In the genomic region with DNA sequence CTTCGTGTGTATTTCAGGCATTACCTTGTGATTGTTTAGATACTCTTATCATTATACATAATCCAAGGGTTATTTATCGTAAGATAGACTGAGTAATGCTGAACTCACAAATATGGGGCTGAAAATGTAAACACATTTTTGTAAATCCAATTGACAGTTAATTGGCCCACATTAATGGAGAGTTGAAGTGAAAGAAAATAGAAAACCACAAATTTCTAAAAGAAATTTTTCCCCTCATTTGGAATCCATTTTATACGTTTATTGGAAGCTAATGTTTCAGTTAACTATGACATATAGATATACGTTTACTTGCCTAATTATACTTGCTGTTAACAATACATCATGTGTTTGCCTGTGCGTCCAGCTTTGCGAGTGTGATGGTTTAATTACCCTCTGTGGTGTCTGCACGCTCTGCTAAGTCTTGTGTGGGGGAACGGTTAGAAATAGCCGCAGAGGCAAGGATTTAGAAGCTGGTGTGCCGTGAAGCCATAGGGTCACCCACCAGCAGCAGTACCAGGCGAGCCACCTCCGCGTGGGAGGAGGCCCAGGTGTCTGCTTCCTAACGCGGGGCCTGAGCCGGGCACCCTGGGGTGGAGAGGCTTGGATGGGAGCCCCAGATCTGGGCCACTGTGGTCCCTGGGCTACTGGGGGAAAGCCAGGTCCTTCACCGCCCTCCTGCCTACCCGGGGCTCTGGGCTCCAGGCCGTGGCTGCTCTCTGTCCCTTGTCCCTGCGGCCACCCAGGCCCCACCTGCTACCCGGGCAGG, we compare ENCODE assay signal across 8 cellular contexts. TPM values are rescaled to one million over a fixed set of nuclear protein-coding genes. Genes with fewer than 3 reads are reported as not detected.
DNase-seq lines count a peak whose midpoint lies in the region; ATAC-seq, FAIRE-seq and TF ChIP-seq lines count a peak whose summit lies in the region.

No MANE protein-coding gene starts in this region.

- H4K20me1 ChIP-seq in keratinocyte (ENCODE audit: control insufficient read depth, extremely low read depth, insufficient read depth, low read length) = no peaks in the 10 kb centered on the region

- H3K9ac ChIP-seq in keratinocyte (ENCODE audit: control insufficient read depth, extremely low read depth, insufficient read depth, low read length) = peak overlapping the region; percentile 67
- H3K9ac ChIP-seq in subcutaneous abdominal adipose tissue (ENCODE audit: low read length in 5 of 5) = peak overlapping the region; percentile 20 to 76 (median 71)

- H3K4me1 ChIP-seq in keratinocyte (ENCODE audit: control insufficient read depth, extremely low read depth, insufficient read depth, low read length) (peaks cover 4% of the 10 kb centered on the region), subcutaneous abdominal adipose tissue (ENCODE audit: control insufficient read depth in 5 of 5, insufficient read depth in 5 of 5, low read length in 5 of 5) (peaks cover 6 to 64% (median 47%) of the 10 kb centered on the region in 5 donors)

- peaks cover 12% of the 10 kb centered on the region for H3K79me2 ChIP-seq in keratinocyte (ENCODE audit: control insufficient read depth, insufficient read depth, low read length)

- POLR2A ChIA-PET in activated CD8-positive, alpha-beta T cell treated with anti-CD3 and anti-CD28 coated beads, Interleukin-2, amount 10 ng/mL, durations not matched to agents 7 days and 5 days (lab: Charles Lee) = interaction anchor here (1.0 to 1.8 kb wide), 4 partner anchors 13 to 40 kb away, joined by 3 to 8 read pairs (median 6); partner anchors contain the start of genes PTGR3 and TSHZ1

- H3K9me3 Mint-ChIP-seq in T-helper 2 cell treated with Interferon-gamma antibody and Interleukin-4, amounts not matched to agents 5 μg/mL and 100 μg/mL, for 36 hours = no peaks in the 10 kb centered on the region
- no peaks in the 10 kb centered on the region for H3K9me3 Mint-ChIP-seq in activated CD8-positive, alpha-beta T cell treated with anti-CD3 and anti-CD28 coated beads, Interleukin-2, amount 10 ng/mL, durations not matched to agents 7 days and 5 days (ENCODE audit: insufficient read depth)

- H3K27me3 ChIP-seq in keratinocyte (ENCODE audit: control insufficient read depth, extremely low read depth, insufficient read depth, low read length) (no peaks in the 10 kb centered on the region), subcutaneous abdominal adipose tissue (ENCODE audit: control insufficient read depth in 5 of 5, insufficient read depth in 4 of 5, low read length in 5 of 5) (no peaks in the 10 kb centered on the region)

- TF ChIP-seq CTCF in keratinocyte (optimal IDR thresholded peaks at IDR 0.05 in 1 of 3, IDR thresholded peaks at IDR 0.05 in 1 of 3, conservative IDR thresholded peaks at IDR 0.05 in 1 of 3; ENCODE audit: extremely low read depth in 1 of 3, insufficient read depth in 2 of 3, low read length in 3 of 3) = no peak

- no peak for FAIRE-seq in keratinocyte (lab: Jason Lieb, UNC)

- no peak for DNase-seq in T-helper 2 cell treated with Interferon-gamma antibody and Interleukin-4, amounts not matched to agents 5 μg/mL and 100 μg/mL, for 36 hours (ENCODE audit: low spot score)
- DNase-seq in T-helper 2 cell (no peak), keratinocyte (ENCODE audit: low read depth, low spot score) (no peak), NCI-H1105 (lab: John Stamatoyannopoulos, UW) (no peak)
- DNase-seq in activated CD8-positive, alpha-beta T cell treated with anti-CD3 and anti-CD28 coated beads, Interleukin-2, amount 10 ng/mL, durations not matched to agents 7 days and 5 days = no peak
- DNase-seq in stimulated activated CD4-positive, alpha-beta T cell treated with anti-CD3 and anti-CD28 coated beads, Interleukin-2, amount 100 ng/mL, for 24 hours = no peak

- H3K9me3 ChIP-seq in keratinocyte (ENCODE audit: control insufficient read depth, low read depth, low read length) (no peaks in the 10 kb centered on the region), subcutaneous abdominal adipose tissue (ENCODE audit: control insufficient read depth in 5 of 5, low read length in 5 of 5) (no peaks in the 10 kb centered on the region)

- H3K27me3 Mint-ChIP-seq in T-helper 2 cell treated with Interferon-gamma antibody and Interleukin-4, amounts not matched to agents 5 μg/mL and 100 μg/mL, for 36 hours (ENCODE audit: low read depth) = no peaks in the 10 kb centered on the region
- no peaks in the 10 kb centered on the region for H3K27me3 Mint-ChIP-seq in activated CD8-positive, alpha-beta T cell treated with anti-CD3 and anti-CD28 coated beads, Interleukin-2, amount 10 ng/mL, durations not matched to agents 7 days and 5 days (ENCODE audit: low read depth)

- H3K27ac ChIP-seq in keratinocyte (ENCODE audit: control insufficient read depth, insufficient read depth, low read length) (peak overlapping the region; percentile 66), subcutaneous abdominal adipose tissue (ENCODE audit: low read depth, low read length) (peak overlapping the region; percentile 71)

- H3K27ac Mint-ChIP-seq in T-helper 2 cell treated with Interferon-gamma antibody and Interleukin-4, amounts not matched to agents 5 μg/mL and 100 μg/mL, for 36 hours = peak overlapping the region; percentile 72
- peak overlapping the region; percentile 92 for H3K27ac Mint-ChIP-seq in activated CD8-positive, alpha-beta T cell treated with anti-CD3 and anti-CD28 coated beads, Interleukin-2, amount 10 ng/mL, durations not matched to agents 7 days and 5 days

- CTCF ChIA-PET in activated CD8-positive, alpha-beta T cell treated with anti-CD3 and anti-CD28 coated beads, Interleukin-2, amount 10 ng/mL, durations not matched to agents 7 days and 5 days (lab: Charles Lee) = interaction anchor here (0.9 kb wide), 1 partner anchor 230 kb away, joined by 3 read pairs; no protein-coding TSS in a partner anchor

- H2AFZ ChIP-seq in keratinocyte (ENCODE audit: control insufficient read depth, low read length) = peak overlapping the region; percentile 49

- dilution Hi-C loops in keratinocyte (cut with MboI; ENCODE audit: extremely low pct_ligation_motif_present, low sequenced_read_pairs) = no loop called here

- peak overlapping the region; percentile 88 for H3K4me3 Mint-ChIP-seq in T-helper 2 cell treated with Interferon-gamma antibody and Interleukin-4, amounts not matched to agents 5 μg/mL and 100 μg/mL, for 36 hours
- H3K4me3 Mint-ChIP-seq in activated CD8-positive, alpha-beta T cell treated with anti-CD3 and anti-CD28 coated beads, Interleukin-2, amount 10 ng/mL, durations not matched to agents 7 days and 5 days = peak overlapping the region; percentile 83

- H3K36me3 ChIP-seq in keratinocyte (ENCODE audit: control insufficient read depth in 2 of 2, extremely low read depth in 1 of 2, insufficient read depth in 2 of 2, low read length in 2 of 2) (no peaks in the 10 kb centered on the region), subcutaneous abdominal adipose tissue (ENCODE audit: control insufficient read depth in 5 of 5, insufficient read depth in 5 of 5, low read length in 5 of 5) (no peaks in the 10 kb centered on the region)

- peak overlapping the region; percentile 82 for H3K4me2 ChIP-seq in keratinocyte (ENCODE audit: control insufficient read depth, extremely low read depth, insufficient read depth, low read depth, low read length)

- ATAC-seq in activated CD8-positive, alpha-beta T cell treated with anti-CD3 and anti-CD28 coated beads, Interleukin-2, amount 10 ng/mL, durations not matched to agents 7 days and 5 days = no peak
- no peak for ATAC-seq in HG03175 (IDR thresholded peaks at IDR 0.05; ENCODE audit: unreplicated experiment)

- H3K4me1 Mint-ChIP-seq in T-helper 2 cell treated with Interferon-gamma antibody and Interleukin-4, amounts not matched to agents 5 μg/mL and 100 μg/mL, for 36 hours (ENCODE audit: low read depth) = peaks cover 40% of the 10 kb centered on the region
- peaks cover 55% of the 10 kb centered on the region for H3K4me1 Mint-ChIP-seq in activated CD8-positive, alpha-beta T cell treated with anti-CD3 and anti-CD28 coated beads, Interleukin-2, amount 10 ng/mL, durations not matched to agents 7 days and 5 days (ENCODE audit: low read depth)

- H3K9me1 ChIP-seq in keratinocyte (ENCODE audit: control insufficient read depth, extremely low read depth, insufficient read depth, low read length) = no peaks in the 10 kb centered on the region

- peak overlapping the region in 2 of 3 experiments; percentile 59 to 66 for H3K4me3 ChIP-seq in keratinocyte (ENCODE audit: control insufficient read depth in 2 of 3, extremely low read depth in 1 of 3, insufficient read depth in 2 of 3, low read depth in 1 of 3, low read length in 3 of 3)
- peak overlapping the region; percentile 54 to 63 (median 58) for H3K4me3 ChIP-seq in subcutaneous abdominal adipose tissue (ENCODE audit: low read depth in 1 of 5, low read length in 5 of 5)

- H3K36me3 Mint-ChIP-seq in T-helper 2 cell treated with Interferon-gamma antibody and Interleukin-4, amounts not matched to agents 5 μg/mL and 100 μg/mL, for 36 hours (ENCODE audit: low read depth) = no peaks in the 10 kb centered on the region
- peaks cover 3% of the 10 kb centered on the region for H3K36me3 Mint-ChIP-seq in activated CD8-positive, alpha-beta T cell treated with anti-CD3 and anti-CD28 coated beads, Interleukin-2, amount 10 ng/mL, durations not matched to agents 7 days and 5 days (ENCODE audit: low read depth)

RNA-seq across cellular contexts. Expression of gene TSHZ1, which starts 38.0 kb away (rescaled TPM):
- total RNA-seq in activated CD8-positive, alpha-beta T cell treated with anti-CD3 and anti-CD28 coated beads, Interleukin-2, amount 10 ng/mL, durations not matched to agents 7 days and 5 days = 10 to 100 TPM; 16.7 to 16.8 TPM
- 1.3 to 2.2 TPM (median 1.6 TPM) in 3 replicates for polyA plus RNA-seq in keratinocyte
- polyA plus RNA-seq in keratinocyte (2011; ENCODE audit: low read depth) = 2.9 TPM
- 1.9 and 2.4 TPM in 2 replicates for polyA plus RNA-seq in keratinocyte (2011; cell fraction: cytosol; rRNA removed)
- polyA plus RNA-seq in keratinocyte (2011; cell fraction: nucleus; rRNA removed) = 3.4 and 4.0 TPM in 2 replicates
- polyA plus RNA-seq in keratinocyte (2012; ENCODE audit: low replicate concordance) = 2.7 and 4.3 TPM in 2 replicates
- polyA minus RNA-seq in keratinocyte = 2.0 to 6.8 TPM (median 3.3 TPM) in 3 replicates
- polyA minus RNA-seq in keratinocyte (2011; cell fraction: cytosol; rRNA and poly(A)+ RNA removed) = 2.3 TPM
- 2.0 and 3.4 TPM in 2 replicates for polyA minus RNA-seq in keratinocyte (2011; cell fraction: nucleus; rRNA and poly(A)+ RNA removed)

RNA-seq across cellular contexts. Expression of gene PTGR3, which starts 39.7 kb away (rescaled TPM):
- total RNA-seq in activated CD8-positive, alpha-beta T cell treated with anti-CD3 and anti-CD28 coated beads, Interleukin-2, amount 10 ng/mL, durations not matched to agents 7 days and 5 days = 10 to 100 TPM; 21.8 to 21.9 TPM
- polyA plus RNA-seq in keratinocyte = 22.2 to 25.2 TPM (median 22.5 TPM) in 3 replicates
- 8.2 TPM for polyA plus RNA-seq in keratinocyte (2011; ENCODE audit: low read depth)
- polyA plus RNA-seq in keratinocyte (2011; cell fraction: cytosol; rRNA removed) = 22.3 and 25.2 TPM in 2 replicates
- 25.0 and 27.0 TPM in 2 replicates for polyA plus RNA-seq in keratinocyte (2011; cell fraction: nucleus; rRNA removed)
- 14.8 and 17.2 TPM in 2 replicates for polyA plus RNA-seq in keratinocyte (2012; ENCODE audit: low replicate concordance)
- polyA minus RNA-seq in keratinocyte = 14.9 to 30.2 TPM (median 28.5 TPM) in 3 replicates
- 9.6 TPM for polyA minus RNA-seq in keratinocyte (2011; cell fraction: cytosol; rRNA and poly(A)+ RNA removed)
- 9.0 and 14.8 TPM in 2 replicates for polyA minus RNA-seq in keratinocyte (2011; cell fraction: nucleus; rRNA and poly(A)+ RNA removed)
